Comparison of ENCODE assay signal across 8 cellular contexts in the genomic region with DNA sequence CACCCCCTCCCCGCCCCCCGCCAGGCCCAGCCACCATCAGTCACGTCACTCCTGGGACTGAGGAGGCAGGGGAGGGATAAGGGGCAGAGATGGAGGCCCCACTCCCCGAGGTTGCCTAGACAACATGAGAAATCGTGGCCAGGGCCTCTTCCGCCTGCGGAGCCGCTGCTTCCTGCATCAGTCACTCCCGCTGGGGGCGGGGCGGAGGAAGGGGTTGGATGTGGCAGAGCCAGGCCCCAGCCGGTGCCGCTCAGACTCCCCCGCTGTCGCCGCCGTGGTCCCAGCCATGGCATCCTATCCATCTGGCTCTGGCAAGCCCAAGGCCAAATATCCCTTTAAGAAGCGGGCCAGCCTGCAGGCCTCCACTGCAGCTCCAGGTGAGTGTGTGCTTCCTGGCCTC. TPM values are rescaled to one million over a fixed set of nuclear protein-coding genes. Genes with fewer than 3 reads are reported as not detected.
DNase-seq lines count a peak whose midpoint lies in the region; ATAC-seq and TF ChIP-seq lines count a peak whose summit lies in the region.

No MANE protein-coding gene starts in this region.

- H3K9me3 ChIP-seq in thoracic aorta, result no peaks in the 10 kb centered on the region

- H3K27ac ChIP-seq in thoracic aorta, result peak overlapping the region; percentile 79 to 93

- H3K4me3 Mint-ChIP-seq in activated naive CD8-positive, alpha-beta T cell, result peak overlapping the region; percentile 98
- H3K4me3 Mint-ChIP-seq in glutamatergic neuron (ENCODE audit: unreplicated experiment) (peak overlapping the region; percentile 98), osteocyte (ENCODE audit: unreplicated experiment) (peak overlapping the region; percentile 95)

- no peaks in the 10 kb centered on the region for H3K36me3 Mint-ChIP-seq in activated naive CD8-positive, alpha-beta T cell
- no peaks in the 10 kb centered on the region for H3K36me3 Mint-ChIP-seq in glutamatergic neuron (ENCODE audit: unreplicated experiment)
- peaks cover 1% of the 10 kb centered on the region for H3K36me3 Mint-ChIP-seq in osteocyte (ENCODE audit: unreplicated experiment)

- TF ChIP-seq CTCF in GM10266 (IDR thresholded peaks at IDR 0.05; ENCODE audit: control insufficient read depth, insufficient read depth, low read depth, missing control alignments) (no peak), glutamatergic neuron (IDR thresholded peaks at IDR 0.05; ENCODE audit: partially characterized antibody, unreplicated experiment) (no peak), osteocyte (IDR thresholded peaks at IDR 0.05) (no peak), thoracic aorta (IDR thresholded peaks at IDR 0.05) (no peak)

- no peaks in the 10 kb centered on the region for H3K27me3 Mint-ChIP-seq in activated naive CD8-positive, alpha-beta T cell
- peaks cover 11% of the 10 kb centered on the region for H3K27me3 Mint-ChIP-seq in glutamatergic neuron (ENCODE audit: unreplicated experiment)
- no peaks in the 10 kb centered on the region for H3K27me3 Mint-ChIP-seq in osteocyte (ENCODE audit: unreplicated experiment)

- no peaks in the 10 kb centered on the region for H3K9me3 Mint-ChIP-seq in activated naive CD8-positive, alpha-beta T cell (ENCODE audit: low read depth)
- H3K9me3 Mint-ChIP-seq in glutamatergic neuron (ENCODE audit: unreplicated experiment) (peaks cover 3% of the 10 kb centered on the region), osteocyte (ENCODE audit: unreplicated experiment) (no peaks in the 10 kb centered on the region)

- no peaks in the 10 kb centered on the region for H3K36me3 ChIP-seq in thoracic aorta

- ATAC-seq in HG02642 (IDR thresholded peaks at IDR 0.05; ENCODE audit: poor library complexity, unreplicated experiment), result peak; percentile 76
- peak; percentile 90 for ATAC-seq in SK-N-SH treated with all-trans-retinoic acid at 6 μM for 48 hours
- ATAC-seq in thoracic aorta (ENCODE audit: insufficient number of reproducible peaks, low FRiP score, low read depth), result peak; percentile 63

- H3K27ac Mint-ChIP-seq in activated naive CD8-positive, alpha-beta T cell, result peak overlapping the region; percentile 98
- H3K27ac Mint-ChIP-seq in glutamatergic neuron (ENCODE audit: unreplicated experiment) (no peak overlapping the region), osteocyte (ENCODE audit: unreplicated experiment) (peak overlapping the region; percentile 97)

- peaks cover 60% of the 10 kb centered on the region for H3K4me1 Mint-ChIP-seq in activated naive CD8-positive, alpha-beta T cell (ENCODE audit: low read depth)
- H3K4me1 Mint-ChIP-seq in glutamatergic neuron (ENCODE audit: low read depth, unreplicated experiment), result peaks cover 18% of the 10 kb centered on the region
- peaks cover 48% of the 10 kb centered on the region for H3K4me1 Mint-ChIP-seq in osteocyte (ENCODE audit: unreplicated experiment)

- peaks cover 29 to 44% of the 10 kb centered on the region in 2 donors for H3K4me1 ChIP-seq in thoracic aorta (ENCODE audit: control insufficient read depth in 1 of 2, low read depth in 2 of 2)

- no peaks in the 10 kb centered on the region for H3K27me3 ChIP-seq in thoracic aorta (replicated peaks; ENCODE audit: insufficient read depth)

- H3K4me3 ChIP-seq in thoracic aorta, result peak overlapping the region; percentile 88

- peak; percentile 96 for DNase-seq in GM10266 (ENCODE audit: extremely low spot score)
- peak; percentile 83 for DNase-seq in NCI-H1092 treated with DMSO at 0.1 percent for 48 hours (lab: John Stamatoyannopoulos, UW)
- peak; percentile 94 for DNase-seq in glutamatergic neuron
- peak; percentile 95 for DNase-seq in osteocyte (ENCODE audit: extremely low spot score, unreplicated experiment)
- peak; percentile 97 for DNase-seq in thoracic aorta (ENCODE audit: low spot score)

TF ChIP-seq in SK-N-SH treated with all-trans-retinoic acid at 6 μM for 48 hours, 23 proteins besides CTCF, POLR2A, EP300 and RAD21:
- TF ChIP-seq, protein P1, sequence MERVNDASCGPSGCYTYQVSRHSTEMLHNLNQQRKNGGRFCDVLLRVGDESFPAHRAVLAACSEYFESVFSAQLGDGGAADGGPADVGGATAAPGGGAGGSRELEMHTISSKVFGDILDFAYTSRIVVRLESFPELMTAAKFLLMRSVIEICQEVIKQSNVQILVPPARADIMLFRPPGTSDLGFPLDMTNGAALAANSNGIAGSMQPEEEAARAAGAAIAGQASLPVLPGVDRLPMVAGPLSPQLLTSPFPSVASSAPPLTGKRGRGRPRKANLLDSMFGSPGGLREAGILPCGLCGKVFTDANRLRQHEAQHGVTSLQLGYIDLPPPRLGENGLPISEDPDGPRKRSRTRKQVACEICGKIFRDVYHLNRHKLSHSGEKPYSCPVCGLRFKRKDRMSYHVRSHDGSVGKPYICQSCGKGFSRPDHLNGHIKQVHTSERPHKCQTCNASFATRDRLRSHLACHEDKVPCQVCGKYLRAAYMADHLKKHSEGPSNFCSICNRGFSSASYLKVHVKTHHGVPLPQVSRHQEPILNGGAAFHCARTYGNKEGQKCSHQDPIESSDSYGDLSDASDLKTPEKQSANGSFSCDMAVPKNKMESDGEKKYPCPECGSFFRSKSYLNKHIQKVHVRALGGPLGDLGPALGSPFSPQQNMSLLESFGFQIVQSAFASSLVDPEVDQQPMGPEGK (CRISPR knock-in tag; IDR thresholded peaks at IDR 0.05; ENCODE audit: borderline replicate concordance), result no peak
- no peak for TF ChIP-seq PPARA (CRISPR knock-in tag; IDR thresholded peaks at IDR 0.05; ENCODE audit: borderline replicate concordance)

RNA-seq across cellular contexts. Expression of a gene that starts 1.3 kb away (rescaled TPM):
- total RNA-seq in glutamatergic neuron (ENCODE audit: unreplicated experiment) (49.3 TPM), osteocyte (59.4 and 64.0 TPM in 2 replicates), thoracic aorta (100 to 1,000 TPM; 169 to 202 TPM)

RNA-seq across cellular contexts. Expression of a gene that starts 1.5 kb away (rescaled TPM):
- total RNA-seq in glutamatergic neuron (ENCODE audit: unreplicated experiment) (not detected), osteocyte (not detected in 2 replicates), thoracic aorta (not detected)

RNA-seq across cellular contexts. Expression of a gene that starts 35.0 kb away (rescaled TPM):
- total RNA-seq in glutamatergic neuron (ENCODE audit: unreplicated experiment) (12.3 TPM), osteocyte (24.3 and 25.1 TPM in 2 replicates), thoracic aorta (10 to 100 TPM; 15.7 to 28.4 TPM)

RNA-seq across cellular contexts. Expression of a gene that starts 47.0 kb away (rescaled TPM):
- 33.6 TPM for total RNA-seq in glutamatergic neuron (ENCODE audit: unreplicated experiment)
- 38.6 and 39.0 TPM in 2 replicates for total RNA-seq in osteocyte
- 10 to 100 TPM; 49.0 to 72.4 TPM for total RNA-seq in thoracic aorta

Comparison
In these comparisons a context has a peak if more than half of its experiments do, and no peak if none do; other contexts are left out.
1. Peak in every context shown above with its lines: DNase-seq, ATAC-seq, H3K4me3 ChIP-seq and H3K27ac ChIP-seq.